10 cellular contexts compared by ENCODE assay signal in genomic region chr11:309558-309855, GRCh38. TPM values are rescaled to one million over a fixed set of nuclear protein-coding genes. Genes with fewer than 3 reads are reported as not detected.
A peak's percentile ranks its signal among the peaks of the same experiment; 100 is the strongest.
DNase-seq lines count a peak whose midpoint lies in the region; ATAC-seq and TF ChIP-seq lines count a peak whose summit lies in the region.
"Had no signal": no experiment of that assay in that cellular context is flagged by ENCODE, and none has a peak within 500 bp of the region (broad histone marks: within the 10 kb centered on the region; RNA-seq: fewer than 3 reads in every experiment).

No MANE protein-coding gene starts in this region.

- peak overlapping the region; percentile 84 for H3K4me2 ChIP-seq in GM23338

- H3K9me3 Mint-ChIP-seq in GM23338, result no peaks in the 10 kb centered on the region; the same call in 2 of the 3 replicates
- no peaks in the 10 kb centered on the region for H3K9me3 Mint-ChIP-seq in activated T-helper 1 cell treated with anti-CD3 and anti-CD28 coated beads, Interleukin-12 subunit alpha, Interleukin-12 subunit beta, Interleukin-2, Interleukin-4 antibody, amounts not matched to agents 30 ng/mL and 10 ng/mL and 1 ng/mL, durations not matched to agents 14 hours and 24 hours and 36 hours

- no peak overlapping the region for H2AFZ ChIP-seq in GM23338

- no peaks in the 10 kb centered on the region for H3K9me3 ChIP-seq in iPS-15b (ENCODE audit: control insufficient read depth, insufficient read depth, low read length)
- H3K9me3 ChIP-seq in skeletal muscle tissue (ENCODE audit: control insufficient read depth in 3 of 3, low read length in 3 of 3), result no peaks in the 10 kb centered on the region

- H3K4me1 ChIP-seq in GM23338 (ENCODE audit: insufficient read depth) (peaks cover 58% of the 10 kb centered on the region), iPS-15b (ENCODE audit: control insufficient read depth, insufficient read depth, low read length) (peaks cover 45% of the 10 kb centered on the region), skeletal muscle tissue (ENCODE audit: control insufficient read depth in 3 of 3, insufficient read depth in 3 of 3, low read length in 3 of 3) (peaks cover 18 to 40% (median 27%) of the 10 kb centered on the region in 3 donors)

- peak overlapping the region; percentile 86 for H3K4me3 Mint-ChIP-seq in GM23338
- H3K4me3 Mint-ChIP-seq in activated T-helper 1 cell treated with anti-CD3 and anti-CD28 coated beads, Interleukin-12 subunit alpha, Interleukin-12 subunit beta, Interleukin-2, Interleukin-4 antibody, amounts not matched to agents 30 ng/mL and 10 ng/mL and 1 ng/mL, durations not matched to agents 14 hours and 24 hours and 36 hours, result peak overlapping the region; percentile 92

- no peak for DNase-seq in GM23338 (ENCODE audit: low spot score)
- DNase-seq in activated T-helper 1 cell treated with anti-CD3 and anti-CD28 coated beads, Interleukin-12 subunit alpha, Interleukin-12 subunit beta, Interleukin-2, Interleukin-4 antibody, amounts not matched to agents 30 ng/mL and 10 ng/mL and 1 ng/mL, durations not matched to agents 14 hours and 24 hours and 36 hours (ENCODE audit: low spot score), result no peak
- no peak for DNase-seq in NCI-H1694 (lab: John Stamatoyannopoulos, UW)
- no peak for DNase-seq in NK-92 treated with Interleukin-12 subunit alpha and Interleukin-12 subunit beta, amount 100 ng/mL, for 24 hours (lab: John Stamatoyannopoulos, UW)

- H3K27me3 ChIP-seq in GM23338 (ENCODE audit: insufficient read depth) (peaks cover 4% of the 10 kb centered on the region; the same call in 1 of the 2 replicates), iPS-15b (ENCODE audit: control insufficient read depth, insufficient read depth, low read length) (no peaks in the 10 kb centered on the region), skeletal muscle tissue (ENCODE audit: control insufficient read depth in 3 of 3, insufficient read depth in 3 of 3, low read length in 3 of 3) (peaks cover 8 to 19% (median 10%) of the 10 kb centered on the region in 3 donors)

- H3K36me3 ChIP-seq in GM23338 (ENCODE audit: insufficient read depth) (no peaks in the 10 kb centered on the region), iPS-15b (ENCODE audit: control insufficient read depth, insufficient read depth, low read length) (no peaks in the 10 kb centered on the region), skeletal muscle tissue (ENCODE audit: control insufficient read depth in 3 of 3, insufficient read depth in 3 of 3, low read length in 3 of 3) (no peaks in the 10 kb centered on the region)

- H3K9me2 ChIP-seq in GM23338 (ENCODE audit: insufficient read depth), result no peaks in the 10 kb centered on the region

- no peak overlapping the region for H3K27ac Mint-ChIP-seq in GM23338
- peak overlapping the region; percentile 95 for H3K27ac Mint-ChIP-seq in activated T-helper 1 cell treated with anti-CD3 and anti-CD28 coated beads, Interleukin-12 subunit alpha, Interleukin-12 subunit beta, Interleukin-2, Interleukin-4 antibody, amounts not matched to agents 30 ng/mL and 10 ng/mL and 1 ng/mL, durations not matched to agents 14 hours and 24 hours and 36 hours

- peaks cover 30% of the 10 kb centered on the region for H3F3A ChIP-seq in GM23338 (replicated peaks; ENCODE audit: low read depth)

- H3K27ac ChIP-seq in GM23338 (ENCODE audit: low read depth) (no peak overlapping the region), skeletal muscle tissue (ENCODE audit: low read depth, low read length) (peak overlapping the region; percentile 87)

- H3K79me2 ChIP-seq in GM23338 (replicated peaks; ENCODE audit: insufficient read depth), result peaks cover 19% of the 10 kb centered on the region

- H3K4me3 ChIP-seq in GM23338 (peak overlapping the region; percentile 68), iPS-15b (ENCODE audit: low read depth, low read length) (peak overlapping the region; percentile 6), skeletal muscle tissue (ENCODE audit: low read length in 3 of 3) (peak overlapping the region; percentile 69 to 76 (median 73))

- peaks cover 27% of the 10 kb centered on the region for H3K27me3 Mint-ChIP-seq in GM23338 (ENCODE audit: insufficient read depth, low read depth, poor library complexity)
- H3K27me3 Mint-ChIP-seq in activated T-helper 1 cell treated with anti-CD3 and anti-CD28 coated beads, Interleukin-12 subunit alpha, Interleukin-12 subunit beta, Interleukin-2, Interleukin-4 antibody, amounts not matched to agents 30 ng/mL and 10 ng/mL and 1 ng/mL, durations not matched to agents 14 hours and 24 hours and 36 hours (ENCODE audit: insufficient read depth), result no peaks in the 10 kb centered on the region

- intact Hi-C loops in activated T-helper 1 cell treated with anti-CD3 and anti-CD28 coated beads, Interleukin-12 subunit alpha, Interleukin-12 subunit beta, Interleukin-2, Interleukin-4 antibody, amounts not matched to agents 30 ng/mL and 10 ng/mL and 1 ng/mL, durations not matched to agents 14 hours and 24 hours and 36 hours (cut with micrococcal nuclease), result loop anchor here (2.0 to 5.0 kb wide), 5 partner anchors 21 to 208 kb away; partner anchors contain the start of gene PGGHG

- no peak overlapping the region for H3K9ac ChIP-seq in iPS-15b (ENCODE audit: low read depth, low read length)
- peak overlapping the region; percentile 43 to 73 (median 70) for H3K9ac ChIP-seq in skeletal muscle tissue (ENCODE audit: low read depth in 1 of 3, low read length in 3 of 3)

- no peaks in the 10 kb centered on the region for H4K20me1 ChIP-seq in GM23338 (replicated peaks; ENCODE audit: insufficient read depth)

- peaks cover 7% of the 10 kb centered on the region; the same call in 1 of the 3 replicates for H3K36me3 Mint-ChIP-seq in GM23338 (ENCODE audit: low read depth)
- H3K36me3 Mint-ChIP-seq in activated T-helper 1 cell treated with anti-CD3 and anti-CD28 coated beads, Interleukin-12 subunit alpha, Interleukin-12 subunit beta, Interleukin-2, Interleukin-4 antibody, amounts not matched to agents 30 ng/mL and 10 ng/mL and 1 ng/mL, durations not matched to agents 14 hours and 24 hours and 36 hours (ENCODE audit: low read depth), result peaks cover 7% of the 10 kb centered on the region

- TF ChIP-seq CTCF in GM23338 (conservative IDR thresholded peaks at IDR 0.05; ENCODE audit: low read depth in 2 of 2), result no peak

- peaks cover 69% of the 10 kb centered on the region for H3K4me1 Mint-ChIP-seq in GM23338
- H3K4me1 Mint-ChIP-seq in activated T-helper 1 cell treated with anti-CD3 and anti-CD28 coated beads, Interleukin-12 subunit alpha, Interleukin-12 subunit beta, Interleukin-2, Interleukin-4 antibody, amounts not matched to agents 30 ng/mL and 10 ng/mL and 1 ng/mL, durations not matched to agents 14 hours and 24 hours and 36 hours (ENCODE audit: low read depth), result peaks cover 49% of the 10 kb centered on the region

- ATAC-seq in GM23338 (no peak), HG03025 (IDR thresholded peaks at IDR 0.05; ENCODE audit: low FRiP score, unreplicated experiment) (no peak), GM21576 (IDR thresholded peaks at IDR 0.05; ENCODE audit: unreplicated experiment) (no peak)

TF ChIP-seq in GM23338, 12 proteins besides CTCF, POLR2A, EP300 and RAD21 (continues in another document):
- TF ChIP-seq EZH2 (IDR thresholded peaks at IDR 0.05; ENCODE audit: low read depth, unreplicated experiment) (no peak), NANOG (IDR thresholded peaks at IDR 0.05; ENCODE audit: borderline replicate concordance) (no peak)

RNA-seq across cellular contexts. Expression of gene IFITM2, which starts 1.9 kb away (rescaled TPM):
- 57.3 and 91.2 TPM in 2 replicates for total RNA-seq in GM23338 (2014; rRNA removed; shearing (Covaris generic))
- polyA plus RNA-seq in GM23338 (2016; fragmentation: Nextera tagmentation; extraction: Ambion mirVana), result 857 and 906 TPM in 2 replicates
- 494 and 521 TPM in 2 replicates for total RNA-seq in activated T-helper 1 cell treated with anti-CD3 and anti-CD28 coated beads, Interleukin-12 subunit alpha, Interleukin-12 subunit beta, Interleukin-2, Interleukin-4 antibody, amounts not matched to agents 30 ng/mL and 10 ng/mL and 1 ng/mL, durations not matched to agents 14 hours and 24 hours and 36 hours
- 6.3 TPM for total RNA-seq in skeletal muscle tissue

RNA-seq across cellular contexts. Expression of gene IFITM1, which starts 4.3 kb away (rescaled TPM):
- 396 and 409 TPM in 2 replicates for total RNA-seq in GM23338 (2014; rRNA removed; shearing (Covaris generic))
- 1,180 and 1,194 TPM in 2 replicates for polyA plus RNA-seq in GM23338 (2016; fragmentation: Nextera tagmentation; extraction: Ambion mirVana)
- total RNA-seq in activated T-helper 1 cell treated with anti-CD3 and anti-CD28 coated beads, Interleukin-12 subunit alpha, Interleukin-12 subunit beta, Interleukin-2, Interleukin-4 antibody, amounts not matched to agents 30 ng/mL and 10 ng/mL and 1 ng/mL, durations not matched to agents 14 hours and 24 hours and 36 hours, result 208 and 214 TPM in 2 replicates
- 13.0 TPM for total RNA-seq in skeletal muscle tissue

RNA-seq across cellular contexts. Expression of gene IFITM5, which starts 10.2 kb away (rescaled TPM):
- not detected in 2 replicates for total RNA-seq in GM23338 (2014; rRNA removed; shearing (Covaris generic))
- polyA plus RNA-seq in GM23338 (2016; fragmentation: Nextera tagmentation; extraction: Ambion mirVana), result 0.42 TPM in 1 of 2 replicates, not detected in the other
- total RNA-seq in activated T-helper 1 cell treated with anti-CD3 and anti-CD28 coated beads, Interleukin-12 subunit alpha, Interleukin-12 subunit beta, Interleukin-2, Interleukin-4 antibody, amounts not matched to agents 30 ng/mL and 10 ng/mL and 1 ng/mL, durations not matched to agents 14 hours and 24 hours and 36 hours, result not detected in 2 replicates
- total RNA-seq in skeletal muscle tissue, result not detected
- total RNA-seq: HT1080; T-helper 1 cell treated with Interleukin-12 subunit alpha and Interleukin-12 subunit beta and Interleukin-4 antibody, amounts not matched to agents 30 ng/mL and 1 ng/mL, for 36 hours had no signal

RNA-seq across cellular contexts. Expression of gene IFITM3, which starts 11.2 kb away (rescaled TPM):
- total RNA-seq in GM23338 (2014; rRNA removed; shearing (Covaris generic)), result 72.4 and 82.3 TPM in 2 replicates
- polyA plus RNA-seq in GM23338 (2016; fragmentation: Nextera tagmentation; extraction: Ambion mirVana), result 829 and 840 TPM in 2 replicates
- 3.6 and 4.6 TPM in 2 replicates for total RNA-seq in activated T-helper 1 cell treated with anti-CD3 and anti-CD28 coated beads, Interleukin-12 subunit alpha, Interleukin-12 subunit beta, Interleukin-2, Interleukin-4 antibody, amounts not matched to agents 30 ng/mL and 10 ng/mL and 1 ng/mL, durations not matched to agents 14 hours and 24 hours and 36 hours
- 15.7 TPM for total RNA-seq in skeletal muscle tissue

RNA-seq across cellular contexts. Expression of gene PGGHG, which starts 20.6 kb away (rescaled TPM):
- 45.4 and 55.8 TPM in 2 replicates for total RNA-seq in GM23338 (2014; rRNA removed; shearing (Covaris generic))
- polyA plus RNA-seq in GM23338 (2016; fragmentation: Nextera tagmentation; extraction: Ambion mirVana), result 18.1 and 24.9 TPM in 2 replicates
- total RNA-seq in activated T-helper 1 cell treated with anti-CD3 and anti-CD28 coated beads, Interleukin-12 subunit alpha, Interleukin-12 subunit beta, Interleukin-2, Interleukin-4 antibody, amounts not matched to agents 30 ng/mL and 10 ng/mL and 1 ng/mL, durations not matched to agents 14 hours and 24 hours and 36 hours, result 164 and 167 TPM in 2 replicates
- total RNA-seq in skeletal muscle tissue, result 2.6 TPM

Comparison
In these comparisons a context has a peak if more than half of its experiments do, and no peak if none do; other contexts are left out.
1. H3K4me3 ChIP-seq: peak in every context shown above with its lines; median percentile 73 in skeletal muscle tissue; 68 in GM23338; 6 in iPS-15b.
2. RNA of gene IFITM1, which starts 4.3 kb away (total RNA-seq): 396 to 409 TPM in GM23338 and 208 to 214 TPM in activated T-helper 1 cell treated with anti-CD3 and anti-CD28 coated beads, Interleukin-12 subunit alpha, Interleukin-12 subunit beta, Interleukin-2, Interleukin-4 antibody, amounts not matched to agents 30 ng/mL and 10 ng/mL and 1 ng/mL, durations not matched to agents 14 hours and 24 hours and 36 hours; 13.0 TPM in skeletal muscle tissue (single experiment); every median in the first group is over 10 times any median in the second.